ENCODE assay signal across 14 cellular contexts in genomic region chr21:37866027-37866426, GRCh38. TPM values are rescaled to one million over a fixed set of nuclear protein-coding genes. Genes with fewer than 3 reads are reported as not detected.
A peak's percentile ranks its signal among the peaks of the same experiment; 100 is the strongest.
DNase-seq lines count a peak whose midpoint lies in the region; ATAC-seq and TF ChIP-seq lines count a peak whose summit lies in the region.
"Had no signal": no experiment of that assay in that cellular context is flagged by ENCODE, and none has a peak within 500 bp of the region (broad histone marks: within the 10 kb centered on the region; RNA-seq: fewer than 3 reads in every experiment).

No MANE protein-coding gene starts in this region.

- H3K4me2 ChIP-seq in neuronal stem cell (ENCODE audit: insufficient read depth, low read length, poor library complexity, severe bottlenecking), result no peak overlapping the region

- H3K4me1 ChIP-seq in heart left ventricle, result peaks cover 0 to 31% (median 0%) of the 10 kb centered on the region in 12 donors
- H3K4me1 ChIP-seq in left ventricle myocardium inferior, result peaks cover 8% of the 10 kb centered on the region
- H3K4me1 ChIP-seq in upper lobe of right lung, result no peaks in the 10 kb centered on the region
- no peaks in the 10 kb centered on the region for H3K4me1 ChIP-seq in neuronal stem cell (ENCODE audit: control insufficient read depth in 2 of 2, insufficient read depth in 1 of 2, low read depth in 1 of 2, low read length in 2 of 2)
- no peaks in the 10 kb centered on the region for H3K4me1 ChIP-seq in thyroid gland

- ATAC-seq in heart left ventricle, result peak; percentile 58 to 87 (median 70)
- peak; percentile 89 for ATAC-seq in upper lobe of right lung
- ATAC-seq in GM21515 (IDR thresholded peaks at IDR 0.05; ENCODE audit: unreplicated experiment), result no peak

- TF ChIP-seq CTCF in heart left ventricle (IDR thresholded peaks at IDR 0.05) (no peak), left ventricle myocardium inferior (IDR thresholded peaks at IDR 0.05; ENCODE audit: borderline replicate concordance) (no peak), glutamatergic neuron (IDR thresholded peaks at IDR 0.05; ENCODE audit: partially characterized antibody, unreplicated experiment) (no peak), upper lobe of right lung (IDR thresholded peaks at IDR 0.05) (no peak), thyroid gland (IDR thresholded peaks at IDR 0.05) (no peak)

- H3K4me1 Mint-ChIP-seq in glutamatergic neuron (ENCODE audit: low read depth, unreplicated experiment), result peaks cover 59% of the 10 kb centered on the region

- no peak overlapping the region for H4K91ac ChIP-seq in neuronal stem cell (ENCODE audit: low read depth, low read length, poor library complexity)

- DNase-seq in heart left ventricle, result no peak
- no peak for DNase-seq in left ventricle myocardium inferior
- DNase-seq in SIG-M5 (lab: John Stamatoyannopoulos, UW), result peak; percentile 93
- no peak for DNase-seq in glutamatergic neuron
- DNase-seq in upper lobe of right lung, result no peak
- DNase-seq in neuronal stem cell (ENCODE audit: low spot score), result no peak
- no peak for DNase-seq in thyroid gland
- DNase-seq: ACHN; activated effector memory CD4-positive, alpha-beta T cell treated with Interleukin-2 at 50 U/mL for 16 hours; KG1; NCI-H345; ovary had no signal

- WGBS in heart left ventricle, 4 donors, result 84 to 91% (median 88%) methylated on average over 2 of the region's 2 CpGs
- no CpG with 5 or more reads among the region's 2 CpGs for WGBS in neuronal stem cell (ENCODE audit: extremely low coverage in 2 of 2, insufficient read length in 2 of 2, insufficient replicate concordance in 1 of 2), 2 donors
- WGBS in thyroid gland, 2 donors, result 86 to 90% methylated on average over 2 of the region's 2 CpGs

- H3K9ac ChIP-seq in neuronal stem cell (ENCODE audit: low read depth, low read length, poor library complexity), result no peak overlapping the region

- H3K23ac ChIP-seq in neuronal stem cell (ENCODE audit: low read depth, low read length, poor library complexity), result no peak overlapping the region

- H3K4ac ChIP-seq in neuronal stem cell (ENCODE audit: low read length), result no peak overlapping the region

- H3K27ac Mint-ChIP-seq in glutamatergic neuron (ENCODE audit: unreplicated experiment), result peak overlapping the region; percentile 13

- H3K4me3 ChIP-seq in heart left ventricle (no peak overlapping the region), left ventricle myocardium inferior (no peak overlapping the region), upper lobe of right lung (no peak overlapping the region), neuronal stem cell (ENCODE audit: low read length in 2 of 2) (no peak overlapping the region), thyroid gland (replicated peaks in 1 of 3) (no peak overlapping the region)
- H3K4me3 ChIP-seq: ovary, SJSA1 had no signal

- H2AK5ac ChIP-seq in neuronal stem cell (ENCODE audit: low read depth, low read length), result no peak overlapping the region

- H3K36me3 ChIP-seq in heart left ventricle (no peaks in the 10 kb centered on the region), left ventricle myocardium inferior (no peaks in the 10 kb centered on the region), upper lobe of right lung (no peaks in the 10 kb centered on the region), neuronal stem cell (replicated peaks in 1 of 2; ENCODE audit: control insufficient read depth in 2 of 2, insufficient read depth in 2 of 2, low read length in 2 of 2) (no peaks in the 10 kb centered on the region), thyroid gland (no peaks in the 10 kb centered on the region)
- H3K36me3 ChIP-seq: ovary, SJSA1 had no signal

- H4K8ac ChIP-seq in neuronal stem cell (ENCODE audit: low read depth, low read length), result no peak overlapping the region

- H3K27me3 Mint-ChIP-seq in glutamatergic neuron (ENCODE audit: unreplicated experiment), result peaks cover 2% of the 10 kb centered on the region

- no peak overlapping the region for H2AFZ ChIP-seq in neuronal stem cell (ENCODE audit: low read length)

- H3K9me3 Mint-ChIP-seq in glutamatergic neuron (ENCODE audit: unreplicated experiment), result peaks cover 7% of the 10 kb centered on the region

- no peak overlapping the region for H2BK12ac ChIP-seq in neuronal stem cell (ENCODE audit: low read length)

- no peak overlapping the region for H2BK120ac ChIP-seq in neuronal stem cell (ENCODE audit: low read depth, low read length)

- no peak overlapping the region for H3K14ac ChIP-seq in neuronal stem cell (ENCODE audit: low read length)

- no peak overlapping the region for H3K4me3 Mint-ChIP-seq in glutamatergic neuron (ENCODE audit: unreplicated experiment)

- H3K79me1 ChIP-seq in neuronal stem cell (ENCODE audit: low read depth, low read length), result no peaks in the 10 kb centered on the region

- TF ChIP-seq POLR2A in heart left ventricle (IDR thresholded peaks at IDR 0.05) (no peak), thyroid gland (IDR thresholded peaks at IDR 0.05) (no peak)

- no peak overlapping the region for H2BK15ac ChIP-seq in neuronal stem cell (ENCODE audit: low read length)

- H3K36me3 Mint-ChIP-seq in glutamatergic neuron (ENCODE audit: unreplicated experiment), result peaks cover 8% of the 10 kb centered on the region

- H3K27ac ChIP-seq in heart left ventricle, result peak overlapping the region in 2 of 12 donors; percentile 13 to 81
- no peak overlapping the region for H3K27ac ChIP-seq in left ventricle myocardium inferior (replicated peaks)
- H3K27ac ChIP-seq in upper lobe of right lung, result no peak overlapping the region
- H3K27ac ChIP-seq in neuronal stem cell (replicated peaks; ENCODE audit: low read length), result no peak overlapping the region
- H3K27ac ChIP-seq in thyroid gland, result no peak overlapping the region
- H3K27ac ChIP-seq: ovary, SJSA1 had no signal

- H2BK5ac ChIP-seq in neuronal stem cell (ENCODE audit: low read length), result no peak overlapping the region

- H3K9me3 ChIP-seq in heart left ventricle (no peaks in the 10 kb centered on the region), left ventricle myocardium inferior (replicated peaks) (no peaks in the 10 kb centered on the region), upper lobe of right lung (no peaks in the 10 kb centered on the region), neuronal stem cell (replicated peaks in 1 of 2; ENCODE audit: control insufficient read depth in 2 of 2, insufficient read depth in 1 of 2, low read depth in 1 of 2, low read length in 2 of 2) (no peaks in the 10 kb centered on the region), thyroid gland (no peaks in the 10 kb centered on the region)
- H3K9me3 ChIP-seq: ovary, SJSA1 had no signal

- no peak overlapping the region for H3K18ac ChIP-seq in neuronal stem cell (ENCODE audit: low read length)

- H3K27me3 ChIP-seq in heart left ventricle (peaks cover 0 to 14% (median 0%) of the 10 kb centered on the region in 9 donors), left ventricle myocardium inferior (ENCODE audit: low read depth) (peaks cover 27% of the 10 kb centered on the region), upper lobe of right lung (no peaks in the 10 kb centered on the region), neuronal stem cell (ENCODE audit: control insufficient read depth in 3 of 3, insufficient read depth in 3 of 3, low read depth in 1 of 3, low read length in 3 of 3) (no peaks in the 10 kb centered on the region), thyroid gland (no peaks in the 10 kb centered on the region)
- H3K27me3 ChIP-seq: ovary, SJSA1 had no signal

- intact Hi-C loops in heart left ventricle (cut with DNase I), result no loop called here
- intact Hi-C loops in left ventricle myocardium inferior (cut with micrococcal nuclease), result no loop called here
- intact Hi-C loops in upper lobe of right lung (cut with DNase I), result no loop called here
- intact Hi-C loops in thyroid gland (cut with DNase I), result no loop called here

RNA-seq across cellular contexts. Expression of gene KCNJ6, which starts 50.2 kb away (rescaled TPM):
- total RNA-seq in heart left ventricle (not detected), left ventricle myocardium inferior (not detected), glutamatergic neuron (ENCODE audit: unreplicated experiment) (80.5 TPM), upper lobe of right lung (0.06 TPM), thyroid gland (not detected)
- polyA plus RNA-seq in heart left ventricle, result not detected
- under 0.01 TPM for polyA plus RNA-seq in neuronal stem cell (2013, experiment 1 of 2)
- 0.01 TPM for polyA plus RNA-seq in neuronal stem cell (2013, experiment 2 of 2)
- total RNA-seq: ovary had no signal

Comparison
In these comparisons a context has a peak if more than half of its experiments do, and no peak if none do; other contexts are left out.
1. RNA of gene KCNJ6, which starts 50.2 kb away (total RNA-seq): 80.5 TPM in glutamatergic neuron (single experiment); 0.06 TPM in upper lobe of right lung (single experiment), not detected in heart left ventricle, not detected in left ventricle myocardium inferior (single experiment) and not detected in thyroid gland; every median in the first group is over 10 times any median in the second.